Comparison of ENCODE assay signal across 1 cellular context in the genomic region with DNA sequence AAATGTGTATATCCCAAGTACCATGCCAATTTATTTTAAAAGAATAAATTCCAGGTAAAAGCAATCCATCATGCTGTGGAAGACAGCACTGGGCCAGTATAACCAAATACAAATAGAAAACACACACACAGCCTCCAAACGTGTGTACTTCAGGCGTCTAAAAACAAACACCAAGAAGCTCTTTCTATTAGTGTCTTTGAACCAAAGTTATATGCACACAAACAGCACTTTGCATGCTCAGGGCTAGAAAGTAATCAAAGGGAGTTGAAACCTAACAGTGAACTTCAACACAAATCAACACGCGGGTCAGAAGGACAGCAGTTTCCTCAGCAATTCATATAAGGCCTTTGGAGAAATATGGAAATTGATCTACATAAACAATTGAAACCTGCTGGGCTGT.
TF ChIP-seq lines count a peak whose summit lies in the region.

No MANE protein-coding gene starts in this region.

TF ChIP-seq in HepG2, 621 proteins besides CTCF, POLR2A, EP300 and RAD21 (continued from another document):
- TF ChIP-seq, protein P1, sequence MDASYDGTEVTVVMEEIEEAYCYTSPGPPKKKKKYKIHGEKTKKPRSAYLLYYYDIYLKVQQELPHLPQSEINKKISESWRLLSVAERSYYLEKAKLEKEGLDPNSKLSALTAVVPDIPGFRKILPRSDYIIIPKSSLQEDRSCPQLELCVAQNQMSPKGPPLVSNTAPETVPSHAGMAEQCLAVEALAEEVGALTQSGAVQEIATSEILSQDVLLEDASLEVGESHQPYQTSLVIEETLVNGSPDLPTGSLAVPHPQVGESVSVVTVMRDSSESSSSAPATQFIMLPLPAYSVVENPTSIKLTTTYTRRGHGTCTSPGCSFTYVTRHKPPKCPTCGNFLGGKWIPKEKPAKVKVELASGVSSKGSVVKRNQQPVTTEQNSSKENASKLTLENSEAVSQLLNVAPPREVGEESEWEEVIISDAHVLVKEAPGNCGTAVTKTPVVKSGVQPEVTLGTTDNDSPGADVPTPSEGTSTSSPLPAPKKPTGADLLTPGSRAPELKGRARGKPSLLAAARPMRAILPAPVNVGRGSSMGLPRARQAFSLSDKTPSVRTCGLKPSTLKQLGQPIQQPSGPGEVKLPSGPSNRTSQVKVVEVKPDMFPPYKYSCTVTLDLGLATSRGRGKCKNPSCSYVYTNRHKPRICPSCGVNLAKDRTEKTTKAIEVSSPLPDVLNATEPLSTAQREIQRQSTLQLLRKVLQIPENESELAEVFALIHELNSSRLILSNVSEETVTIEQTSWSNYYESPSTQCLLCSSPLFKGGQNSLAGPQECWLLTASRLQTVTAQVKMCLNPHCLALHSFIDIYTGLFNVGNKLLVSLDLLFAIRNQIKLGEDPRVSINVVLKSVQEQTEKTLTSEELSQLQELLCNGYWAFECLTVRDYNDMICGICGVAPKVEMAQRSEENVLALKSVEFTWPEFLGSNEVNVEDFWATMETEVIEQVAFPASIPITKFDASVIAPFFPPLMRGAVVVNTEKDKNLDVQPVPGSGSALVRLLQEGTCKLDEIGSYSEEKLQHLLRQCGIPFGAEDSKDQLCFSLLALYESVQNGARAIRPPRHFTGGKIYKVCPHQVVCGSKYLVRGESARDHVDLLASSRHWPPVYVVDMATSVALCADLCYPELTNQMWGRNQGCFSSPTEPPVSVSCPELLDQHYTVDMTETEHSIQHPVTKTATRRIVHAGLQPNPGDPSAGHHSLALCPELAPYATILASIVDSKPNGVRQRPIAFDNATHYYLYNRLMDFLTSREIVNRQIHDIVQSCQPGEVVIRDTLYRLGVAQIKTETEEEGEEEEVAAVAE (CRISPR knock-in tag; IDR thresholded peaks at IDR 0.05; ENCODE audit: borderline replicate concordance): no peak
- TF ChIP-seq AGO1 (IDR thresholded peaks at IDR 0.05; ENCODE audit: low read depth, low read length, poor library complexity, severe bottlenecking) (no peak), SIN3A (IDR thresholded peaks at IDR 0.05; ENCODE audit: borderline replicate concordance, low read depth, low read length) (no peak), HOXD1 (CRISPR knock-in tag; IDR thresholded peaks at IDR 0.05) (peak; percentile 63; the same call in 1 of the 2 replicates), ATF7-NPFF (CRISPR knock-in tag; IDR thresholded peaks at IDR 0.05; ENCODE audit: low read depth) (no peak), GZF1 (CRISPR knock-in tag; IDR thresholded peaks at IDR 0.05) (no peak), ARID5B (CRISPR knock-in tag; IDR thresholded peaks at IDR 0.05) (peak; percentile 69), HOXA5 (CRISPR knock-in tag; IDR thresholded peaks at IDR 0.05) (peak; percentile 45; the same call in 1 of the 2 replicates), RAD51 (IDR thresholded peaks at IDR 0.05; ENCODE audit: borderline replicate concordance) (no peak), NR2F6 (IDR thresholded peaks at IDR 0.05) (0 out of 2 replicates have a peak, but pooled peaks have one; percentile 20), NR2F6 (CRISPR knock-in tag; IDR thresholded peaks at IDR 0.05) (no peak), KDM2A (CRISPR knock-in tag; IDR thresholded peaks at IDR 0.05; ENCODE audit: borderline replicate concordance, low read depth) (no peak), SOX6 (IDR thresholded peaks at IDR 0.05) (no peak), SOX6 (CRISPR knock-in tag; IDR thresholded peaks at IDR 0.05) (peak; percentile 38; the same call in 1 of the 2 replicates), BCL6 (CRISPR knock-in tag; IDR thresholded peaks at IDR 0.05) (peak; percentile 73), ZNF788 (CRISPR knock-in tag; IDR thresholded peaks at IDR 0.05; ENCODE audit: borderline replicate concordance) (no peak), ZNF121 (CRISPR knock-in tag; IDR thresholded peaks at IDR 0.05) (no peak), ZNF280B (CRISPR knock-in tag; IDR thresholded peaks at IDR 0.05; ENCODE audit: borderline replicate concordance) (no peak), ZNF549 (CRISPR knock-in tag; IDR thresholded peaks at IDR 0.05) (no peak), ARID3A (IDR thresholded peaks at IDR 0.05; ENCODE audit: low read depth, low read length) (0 out of 2 replicates have a peak, but pooled peaks have one; percentile 33), FOXJ3 (CRISPR knock-in tag; IDR thresholded peaks at IDR 0.05; ENCODE audit: borderline replicate concordance) (no peak; the same call in 1 of the 2 replicates), SAP130 (CRISPR knock-in tag; IDR thresholded peaks at IDR 0.05; ENCODE audit: low read depth) (peak; percentile 43; the same call in 1 of the 2 replicates), ZNF790 (CRISPR knock-in tag; IDR thresholded peaks at IDR 0.05; ENCODE audit: borderline replicate concordance) (no peak), NR2F2 (IDR thresholded peaks at IDR 0.05; ENCODE audit: borderline replicate concordance, low read depth) (peak; percentile 76)
TF ChIP-seq in HepG2: peak in this region for 35.
